8 cellular contexts compared by ENCODE assay signal in the genomic region with DNA sequence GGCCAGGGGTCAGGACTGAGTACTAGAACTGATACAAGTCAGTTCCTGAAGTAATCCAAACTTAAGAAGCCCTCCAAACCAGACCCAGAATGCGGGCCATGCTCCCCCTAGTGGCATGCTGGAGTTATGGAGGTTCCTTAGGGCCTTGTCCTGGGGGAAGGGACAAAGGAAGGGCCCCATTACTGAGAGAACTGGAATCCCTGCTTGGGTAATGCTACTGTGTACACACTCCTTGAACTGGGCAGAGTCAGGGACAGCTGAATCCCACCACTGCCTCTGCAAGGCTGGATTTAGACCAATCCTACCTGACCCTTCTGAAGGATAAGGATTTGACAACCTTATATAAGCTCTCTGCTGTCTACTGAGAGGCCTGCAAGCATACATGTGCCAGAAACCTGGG.
A peak's percentile ranks its signal among the peaks of the same experiment; 100 is the strongest.
DNase-seq lines count a peak whose midpoint lies in the region; ATAC-seq and TF ChIP-seq lines count a peak whose summit lies in the region.

No MANE protein-coding gene starts in this region.

- H3K27me3 ChIP-seq in neutrophil (no peaks in the 10 kb centered on the region), upper lobe of left lung (no peaks in the 10 kb centered on the region)

- WGBS in upper lobe of left lung, 2 donors, result 27 to 40% methylated on average over 1 of the region's 1 CpG

- TF ChIP-seq CTCF in AG09319 (IDR thresholded peaks at IDR 0.05; ENCODE audit: low read depth, low read length) (peak; percentile 89), neutrophil (IDR thresholded peaks at IDR 0.05) (peak; percentile 19), upper lobe of left lung (IDR thresholded peaks at IDR 0.05) (peak; percentile 70 to 85 (median 76))

- TF ChIP-seq POLR2A in upper lobe of left lung (IDR thresholded peaks at IDR 0.05), result no peak

- H3K4me3 ChIP-seq in neutrophil (ENCODE audit: low read depth in 1 of 2, low read length in 1 of 2), result no peak overlapping the region
- no peak overlapping the region for H3K4me3 ChIP-seq in upper lobe of left lung

- H3K9me3 ChIP-seq in neutrophil (no peaks in the 10 kb centered on the region), upper lobe of left lung (no peaks in the 10 kb centered on the region)

- H3K27ac ChIP-seq in neutrophil (no peak overlapping the region), upper lobe of left lung (peak overlapping the region; percentile 67 to 81 (median 74))

- H3K4me1 ChIP-seq in neutrophil (ENCODE audit: control insufficient read depth in 1 of 2, insufficient read depth in 1 of 2, low read depth in 1 of 2, low read length in 1 of 2), result peaks cover 36 to 41% of the 10 kb centered on the region in 2 experiments
- peaks cover 40 to 59% (median 56%) of the 10 kb centered on the region in 4 donors for H3K4me1 ChIP-seq in upper lobe of left lung

- no peak for TF ChIP-seq EP300 in upper lobe of left lung (IDR thresholded peaks at IDR 0.05)

- no peaks in the 10 kb centered on the region for H3K36me3 ChIP-seq in neutrophil
- no peaks in the 10 kb centered on the region for H3K36me3 ChIP-seq in upper lobe of left lung

- ATAC-seq in GM19035 (IDR thresholded peaks at IDR 0.05; ENCODE audit: unreplicated experiment) (peak; percentile 55), upper lobe of left lung (ENCODE audit: low FRiP score in 2 of 2) (peak; percentile 86)

- DNase-seq in AG09319 (ENCODE audit: extremely low read depth, low read depth), result peak; percentile 71
- DNase-seq in HT-29 (ENCODE audit: low spot score), result peak; percentile 95
- peak; percentile 59 for DNase-seq in NOMO-1 treated with dmso at 0.1 percent for 144 hours (lab: John Stamatoyannopoulos, UW; ENCODE audit: unreplicated experiment)
- DNase-seq in activated T-cell treated with anti-CD3 and anti-CD28 coated beads, Interleukin-2, amount 50 U/mL, for 1 hour, result peak; percentile 28
- DNase-seq in foreskin melanocyte, result peak; percentile 69
- peak in 1 of 2 donors; percentile 85 for DNase-seq in upper lobe of left lung

Comparison
In these comparisons a context has a peak if more than half of its experiments do, and no peak if none do; other contexts are left out.
1. CTCF ChIP-seq: peak in every context shown above with its lines; median percentile 89 in AG09319; 76 in upper lobe of left lung; 19 in neutrophil.